Comparison of ENCODE assay signal across 13 cellular contexts in genomic region chr6:42200035-42200434, GRCh38. TPM values are rescaled to one million over a fixed set of nuclear protein-coding genes. Genes with fewer than 3 reads are reported as not detected.
DNase-seq lines count a peak whose midpoint lies in the region; ATAC-seq and TF ChIP-seq lines count a peak whose summit lies in the region.
"Had no signal": no experiment of that assay in that cellular context is flagged by ENCODE, and none has a peak within 500 bp of the region (broad histone marks: within the 10 kb centered on the region; RNA-seq: fewer than 3 reads in every experiment).

No MANE protein-coding gene starts in this region.

- intact Hi-C loops in left cardiac atrium (cut with DNase I) = no loop called here
- intact Hi-C loops in vagina (cut with DNase I) = no loop called here
- intact Hi-C loops in ascending aorta (cut with DNase I) = no loop called here

- DNase-seq in left cardiac atrium = no peak
- DNase-seq in right atrium auricular region (ENCODE audit: low spot score) = no peak
- DNase-seq in astrocyte of the cerebellum (ENCODE audit: low read depth) = peak; percentile 70
- DNase-seq in kidney glomerular epithelial cell (lab: John Stamatoyannopoulos, UW) = peak; percentile 93
- no peak for DNase-seq in vagina (ENCODE audit: extremely low spot score in 2 of 2)
- no peak for DNase-seq in ascending aorta (ENCODE audit: low spot score in 2 of 2)
- DNase-seq: activated T-cell treated with anti-CD3 and anti-CD28 coated beads for 4 hours; CD4-positive, alpha-beta memory T cell; small intestine; stimulated activated naive CD4-positive, alpha-beta T cell treated with Interleukin-2 at 50 U/mL for 16 hours had no signal

- no peaks in the 10 kb centered on the region for H3K27me3 ChIP-seq in right atrium auricular region
- no peaks in the 10 kb centered on the region for H3K27me3 ChIP-seq in vagina
- H3K27me3 ChIP-seq in ascending aorta = no peaks in the 10 kb centered on the region
- H3K27me3 ChIP-seq: dorsolateral prefrontal cortex had no signal

- H3K27ac ChIP-seq in right atrium auricular region = no peak overlapping the region
- H3K27ac ChIP-seq in vagina = peak overlapping the region; percentile 78
- no peak overlapping the region for H3K27ac ChIP-seq in ascending aorta
- H3K27ac ChIP-seq: dorsolateral prefrontal cortex had no signal

- TF ChIP-seq CTCF in right atrium auricular region (IDR thresholded peaks at IDR 0.05) = no peak
- no peak for TF ChIP-seq CTCF in astrocyte of the cerebellum (IDR thresholded peaks at IDR 0.05; ENCODE audit: low read depth, low read length, missing control alignments)
- no peak for TF ChIP-seq CTCF in vagina (IDR thresholded peaks at IDR 0.05)
- no peak for TF ChIP-seq CTCF in ascending aorta (IDR thresholded peaks at IDR 0.05)

- no peak overlapping the region for H3K4me3 ChIP-seq in right atrium auricular region
- no peak overlapping the region for H3K4me3 ChIP-seq in astrocyte of the cerebellum (ENCODE audit: low read depth, low read length)
- H3K4me3 ChIP-seq in vagina = no peak overlapping the region
- H3K4me3 ChIP-seq in ascending aorta = no peak overlapping the region
- H3K4me3 ChIP-seq: dorsolateral prefrontal cortex had no signal

- ATAC-seq in left cardiac atrium (peak; percentile 34 to 86), GM21515 (IDR thresholded peaks at IDR 0.05; ENCODE audit: unreplicated experiment) (no peak), HG02884 (IDR thresholded peaks at IDR 0.05; ENCODE audit: unreplicated experiment) (no peak)

- no peaks in the 10 kb centered on the region for H3K36me3 ChIP-seq in right atrium auricular region
- H3K36me3 ChIP-seq in vagina = no peaks in the 10 kb centered on the region
- peaks cover 0 to 13% of the 10 kb centered on the region in 2 donors for H3K36me3 ChIP-seq in ascending aorta

- no peak for TF ChIP-seq POLR2A in vagina (IDR thresholded peaks at IDR 0.05)

- H3K4me1 ChIP-seq in right atrium auricular region (peaks cover 0 to 9% of the 10 kb centered on the region in 2 donors), vagina (peaks cover 38% of the 10 kb centered on the region), ascending aorta (no peaks in the 10 kb centered on the region)

- H3K9me3 ChIP-seq in right atrium auricular region (no peaks in the 10 kb centered on the region), vagina (no peaks in the 10 kb centered on the region), ascending aorta (no peaks in the 10 kb centered on the region)

- in situ Hi-C loops in astrocyte of the cerebellum (cut with HindIII; ENCODE audit: low sequenced_read_pairs) = no loop called here

RNA-seq across cellular contexts. Expression of gene GUCA1B, which starts 5.3 kb away (rescaled TPM):
- total RNA-seq in left cardiac atrium (1 to 10 TPM in 1 of 2 donors, under 1 TPM in 1; 0.88 to 2.9 TPM), right atrium auricular region (under 1 TPM; 0.74 to 0.83 TPM), vagina (not detected), ascending aorta (0.64 TPM)

RNA-seq across cellular contexts. Expression of gene MRPS10, which starts 17.6 kb away (rescaled TPM):
- 10 to 100 TPM; 39.2 to 44.2 TPM for total RNA-seq in left cardiac atrium
- 10 to 100 TPM; 27.9 to 52.4 TPM for total RNA-seq in right atrium auricular region
- total RNA-seq in vagina = 21.4 TPM
- total RNA-seq in ascending aorta = 5.4 TPM

RNA-seq across cellular contexts. Expression of gene GUCA1A, which starts 26.9 kb away (rescaled TPM):
- total RNA-seq in left cardiac atrium (not detected), right atrium auricular region (not detected), vagina (not detected), ascending aorta (0.21 TPM)
- total RNA-seq: CD4-positive, alpha-beta memory T cell had no signal

RNA-seq across cellular contexts. Expression of gene C6orf132, which starts 57.6 kb away (rescaled TPM):
- total RNA-seq in left cardiac atrium = 1 to 10 TPM; 1.5 to 2.6 TPM
- 1 to 10 TPM; 1.9 to 2.8 TPM for total RNA-seq in right atrium auricular region
- total RNA-seq in vagina = 78.6 TPM
- total RNA-seq in ascending aorta = 1.3 TPM
- total RNA-seq: CD4-positive, alpha-beta memory T cell had no signal

Comparison
In these comparisons a context has a peak if more than half of its experiments do, and no peak if none do; other contexts are left out.
1. ATAC-seq: peak in left cardiac atrium (2 of 2); none in GM21515 (single experiment) and HG02884 (single experiment).
2. DNase-seq: peak in astrocyte of the cerebellum (single experiment) and kidney glomerular epithelial cell (single experiment); none in left cardiac atrium (single experiment), right atrium auricular region (single experiment), vagina (0 of 2) and ascending aorta (0 of 2).